1 cellular context compared by ENCODE assay signal in genomic region chr2:110095994-110096633, GRCh38.
TF ChIP-seq lines count a peak whose summit lies in the region.

No MANE protein-coding gene starts in this region.

TF ChIP-seq in HepG2, 621 proteins besides CTCF, POLR2A, EP300 and RAD21 (continued from another document):
- TF ChIP-seq HINFP (CRISPR knock-in tag; IDR thresholded peaks at IDR 0.05; ENCODE audit: low read depth) (no peak), ZNF670 (CRISPR knock-in tag; IDR thresholded peaks at IDR 0.05; ENCODE audit: borderline replicate concordance) (no peak), ZNF614 (CRISPR knock-in tag; IDR thresholded peaks at IDR 0.05; ENCODE audit: borderline replicate concordance) (no peak), ZNF142 (CRISPR knock-in tag; IDR thresholded peaks at IDR 0.05) (no peak), EEA1 (CRISPR knock-in tag; IDR thresholded peaks at IDR 0.05; ENCODE audit: borderline replicate concordance) (no peak), SP5 (CRISPR knock-in tag; IDR thresholded peaks at IDR 0.05; ENCODE audit: borderline replicate concordance, low read depth) (no peak), TOPORS (CRISPR knock-in tag; IDR thresholded peaks at IDR 0.05) (no peak), THAP11 (CRISPR knock-in tag; IDR thresholded peaks at IDR 0.05) (no peak), MAFK (conservative IDR thresholded peaks at IDR 0.05 in 1 of 2, IDR thresholded peaks at IDR 0.05 in 1 of 2; ENCODE audit: low read length in 2 of 2) (no peak), ZBTB44 (CRISPR knock-in tag; IDR thresholded peaks at IDR 0.05) (no peak)
